Comparison of ENCODE assay signal across 12 cellular contexts in the genomic region with DNA sequence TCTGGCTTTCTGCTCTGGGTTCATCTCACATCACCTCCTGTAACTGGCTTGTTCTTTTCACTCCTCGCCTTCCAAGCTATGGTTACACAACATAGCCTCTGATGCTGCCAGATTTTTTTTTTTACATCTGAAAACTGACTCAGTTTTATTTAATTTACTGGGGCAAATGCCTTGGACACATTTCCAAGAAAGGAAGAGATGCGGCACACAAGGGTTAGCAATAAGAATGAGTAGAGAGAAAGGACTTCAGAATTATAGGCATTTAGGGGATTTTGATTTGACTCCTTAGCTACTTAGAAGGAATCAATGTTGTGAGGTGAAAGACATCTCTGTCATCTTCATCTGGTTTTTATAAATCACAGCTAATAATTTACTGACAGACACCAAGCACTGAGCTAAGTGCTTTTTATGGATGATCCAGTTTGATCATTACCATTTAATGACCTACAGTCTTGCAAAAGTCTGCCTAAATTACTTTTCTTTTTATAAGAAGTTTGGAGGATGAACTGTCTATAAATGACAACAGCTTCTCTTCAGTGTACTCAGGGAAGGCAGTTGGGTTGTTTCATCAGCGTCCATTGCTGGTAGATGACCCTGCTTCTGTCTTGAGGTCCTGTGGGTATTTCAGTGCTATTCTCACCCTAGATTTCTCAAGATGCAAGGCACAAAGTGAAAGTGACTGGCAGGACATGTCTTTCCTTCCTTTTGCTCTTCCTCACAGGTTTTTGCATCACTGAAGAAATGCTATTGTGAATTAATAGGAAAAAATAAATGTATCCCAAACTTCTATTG. TPM values are rescaled to one million over a fixed set of nuclear protein-coding genes. Genes with fewer than 3 reads are reported as not detected.
DNase-seq lines count a peak whose midpoint lies in the region; ATAC-seq, FAIRE-seq and TF ChIP-seq lines count a peak whose summit lies in the region.
"Had no signal": no experiment of that assay in that cellular context is flagged by ENCODE, and none has a peak within 500 bp of the region (broad histone marks: within the 10 kb centered on the region; RNA-seq: fewer than 3 reads in every experiment).

No MANE protein-coding gene starts in this region.

- no peaks in the 10 kb centered on the region for H3K9me3 ChIP-seq in right lobe of liver
- H3K9me3 ChIP-seq in HepG2 (ENCODE audit: low read length): no peaks in the 10 kb centered on the region

- H3K4me3 ChIP-seq in right lobe of liver (no peak overlapping the region), HepG2 (replicated peaks in 1 of 3; ENCODE audit: insufficient read depth in 1 of 3, low read depth in 2 of 3, low read length in 3 of 3) (no peak overlapping the region), fibroblast of pulmonary artery (replicated peaks; ENCODE audit: low read depth, low read length) (no peak overlapping the region)

- H3K4me2 ChIP-seq in HepG2 (ENCODE audit: low read depth, low read length): no peak overlapping the region

- no peaks in the 10 kb centered on the region for H3K79me2 ChIP-seq in HepG2 (ENCODE audit: insufficient read depth, low read length)

- CTCF ChIA-PET in HepG2 (lab: Yijun Ruan, JAX; ENCODE audit: low intra/inter-chr PET ratio, low total read pairs): no interaction called here

- BruUV-seq in HepG2 (replicated peaks; lab: Mats Ljungman, UMichigan): no TSS peak

- FAIRE-seq in HepG2 (lab: Jason Lieb, UNC): no peak
- FAIRE-seq: A204.1 had no signal

- peak in 3 of 4 donors; percentile 47 to 70 (median 54) for ATAC-seq in right lobe of liver
- no peak for ATAC-seq in HepG2
- ATAC-seq in omental fat pad (ENCODE audit: low FRiP score): peak; percentile 54

- POLR2A ChIA-PET in HepG2 (lab: Yijun Ruan, JAX): no interaction called here

- H3K36me3 ChIP-seq in right lobe of liver (no peaks in the 10 kb centered on the region), HepG2 (replicated peaks in 1 of 2; ENCODE audit: control insufficient read depth in 1 of 2, insufficient read depth in 2 of 2, low read length in 2 of 2) (no peaks in the 10 kb centered on the region)

- WGBS in right lobe of liver (ENCODE audit: insufficient coverage, low coverage, low lambda C conversion rate, missing lambda C conversion rate): 30% methylated on average over 3 of the region's 3 CpGs
- 15% methylated on average over 3 of the region's 3 CpGs for WGBS in HepG2 (ENCODE audit: low lambda C conversion rate)

- no peak overlapping the region for H3K9ac ChIP-seq in HepG2 (ENCODE audit: insufficient read depth, low read depth, low read length)

- TF ChIP-seq POLR2A in right lobe of liver (IDR thresholded peaks at IDR 0.05) (no peak), HepG2 (IDR thresholded peaks at IDR 0.05; ENCODE audit: insufficient read depth in 1 of 2, low read depth in 2 of 2, low read length in 2 of 2) (no peak)

- H3K27ac ChIP-seq in right lobe of liver (no peak overlapping the region), HepG2 (ENCODE audit: extremely low read length, insufficient read depth, low read length) (no peak overlapping the region)

- in situ Hi-C loops in HepG2 (cut with HindIII; ENCODE audit: extremely low pct_ligation_motif_present, low pct_unique_long_range_greater_than_20kb): no loop called here

- TF ChIP-seq CTCF in right lobe of liver (IDR thresholded peaks at IDR 0.05) (no peak), HepG2 (CRISPR knock-in tag; IDR thresholded peaks at IDR 0.05) (no peak), fibroblast of pulmonary artery (IDR thresholded peaks at IDR 0.05; ENCODE audit: low read length, missing control alignments) (no peak), omental fat pad (IDR thresholded peaks at IDR 0.05) (no peak)

- TF ChIP-seq EP300 in HepG2 (IDR thresholded peaks at IDR 0.05; ENCODE audit: low read depth in 2 of 2, low read length in 2 of 2) (no peak), HepG2 (CRISPR knock-in tag; IDR thresholded peaks at IDR 0.05; ENCODE audit: borderline replicate concordance) (no peak)

- DNase-seq in right lobe of liver (no peak), HepG2 (ENCODE audit: low spot score) (no peak), fibroblast of pulmonary artery (ENCODE audit: low read depth) (peak; percentile 90), omental fat pad (ENCODE audit: low spot score) (no peak), midbrain (lab: John Stamatoyannopoulos, UW) (no peak), 8988T (no peak), HuH-7.5 (ENCODE audit: low spot score) (no peak)
- DNase-seq in activated naive CD4-positive, alpha-beta T cell treated with anti-CD3 and anti-CD28 coated beads, Interleukin-2, amount 50 U/mL, for 16 hours: no peak
- DNase-seq: amygdala, head of caudate nucleus, nucleus accumbens had no signal

- H3K27me3 ChIP-seq in right lobe of liver: no peaks in the 10 kb centered on the region
- no peaks in the 10 kb centered on the region for H3K27me3 ChIP-seq in HepG2 (ENCODE audit: control insufficient read depth in 1 of 2, insufficient read depth in 2 of 2, low read length in 2 of 2)

- no peak overlapping the region for H2AFZ ChIP-seq in HepG2 (ENCODE audit: low read length)

- no peaks in the 10 kb centered on the region for H4K20me1 ChIP-seq in HepG2 (ENCODE audit: insufficient read depth, low read length)

- TF ChIP-seq RAD21 in HepG2 (CRISPR knock-in tag; IDR thresholded peaks at IDR 0.05): no peak

- H3K4me1 ChIP-seq in right lobe of liver (peaks cover 0 to 14% (median 5%) of the 10 kb centered on the region in 4 donors), HepG2 (ENCODE audit: insufficient read depth, low read length) (no peaks in the 10 kb centered on the region)

- intact Hi-C loops in right lobe of liver (cut with DNase I) (no loop called here), HepG2 (cut with micrococcal nuclease; ENCODE audit: unreplicated experiment) (no loop called here)

TF ChIP-seq in HepG2, 621 proteins besides CTCF, POLR2A, EP300 and RAD21:
- no peak for TF ChIP-seq CEBPB (IDR thresholded peaks at IDR 0.05; ENCODE audit: borderline replicate concordance, low read depth, low read length)
TF ChIP-seq in HepG2: peak in this region for 0.

RNA-seq across cellular contexts. Expression of a gene that starts 31.1 kb away (rescaled TPM):
- total RNA-seq in right lobe of liver (1 to 10 TPM; 2.9 to 8.3 (median 4.2) TPM), HepG2 (2016; rRNA removed; fragmentation: Illumina TruSeq; extraction: Trizol) (not detected in 2 replicates), omental fat pad (100 to 1,000 TPM; 189 to 459 (median 376) TPM)
- not detected in 2 replicates for total RNA-seq in HepG2 (2016; cell fraction: cytosol; rRNA removed; fragmentation: Illumina TruSeq; extraction: Trizol; ENCODE audit: low read depth)
- not detected in 2 replicates for total RNA-seq in HepG2 (2016; cell fraction: insoluble cytoplasmic fraction; rRNA removed; fragmentation: Illumina TruSeq; extraction: Trizol)
- total RNA-seq in HepG2 (2016; cell fraction: membrane; rRNA removed; fragmentation: Illumina TruSeq; extraction: Trizol): not detected in 2 replicates
- total RNA-seq in HepG2 (2016; cell fraction: nucleus; rRNA removed; fragmentation: Illumina TruSeq; extraction: Trizol): not detected in 2 replicates
- polyA plus RNA-seq in HepG2 (2011; rRNA removed): not detected in 2 replicates
- polyA plus RNA-seq in HepG2 (2011; cell fraction: cytosol; rRNA removed): not detected in 2 replicates
- polyA plus RNA-seq in HepG2 (2011; cell fraction: nucleus; rRNA removed): not detected in 2 replicates
- polyA plus RNA-seq in HepG2 (2012): 0.05 TPM in 1 of 2 replicates, not detected in the other
- not detected in 2 replicates for polyA plus RNA-seq in HepG2 (2016; cell fraction: cytosol; fragmentation: Illumina TruSeq; extraction: Trizol; ENCODE audit: low read depth)
- not detected in 2 replicates for polyA plus RNA-seq in HepG2 (2016; cell fraction: insoluble cytoplasmic fraction; fragmentation: Illumina TruSeq; extraction: Trizol; ENCODE audit: low read depth)
- not detected in 2 replicates for polyA plus RNA-seq in HepG2 (2016; cell fraction: membrane; fragmentation: Illumina TruSeq; extraction: Trizol; ENCODE audit: low read depth)
- polyA plus RNA-seq in HepG2 (2016; cell fraction: nucleus; fragmentation: Illumina TruSeq; extraction: Trizol; ENCODE audit: insufficient read depth, low read depth): not detected in 2 replicates
- 0.30 TPM in 1 of 2 replicates, not detected in the other for polyA minus RNA-seq in HepG2 (2011; rRNA and poly(A)+ RNA removed; ENCODE audit: low replicate concordance)
- not detected in 2 replicates for polyA minus RNA-seq in HepG2 (2011; cell fraction: cytosol; rRNA and poly(A)+ RNA removed)
- polyA minus RNA-seq in HepG2 (2011; cell fraction: nucleus; rRNA and poly(A)+ RNA removed): not detected in 2 replicates

Comparison
In these comparisons a context has a peak if more than half of its experiments do, and no peak if none do; other contexts are left out.
1. RNA of a gene that starts 31.1 kb away (total RNA-seq): 189 to 459 TPM in omental fat pad; 2.9 to 8.3 TPM in right lobe of liver and not detected in HepG2; every median in the first group is over 10 times any median in the second.